ENCODE assay signal across 21 cellular contexts in the genomic region with DNA sequence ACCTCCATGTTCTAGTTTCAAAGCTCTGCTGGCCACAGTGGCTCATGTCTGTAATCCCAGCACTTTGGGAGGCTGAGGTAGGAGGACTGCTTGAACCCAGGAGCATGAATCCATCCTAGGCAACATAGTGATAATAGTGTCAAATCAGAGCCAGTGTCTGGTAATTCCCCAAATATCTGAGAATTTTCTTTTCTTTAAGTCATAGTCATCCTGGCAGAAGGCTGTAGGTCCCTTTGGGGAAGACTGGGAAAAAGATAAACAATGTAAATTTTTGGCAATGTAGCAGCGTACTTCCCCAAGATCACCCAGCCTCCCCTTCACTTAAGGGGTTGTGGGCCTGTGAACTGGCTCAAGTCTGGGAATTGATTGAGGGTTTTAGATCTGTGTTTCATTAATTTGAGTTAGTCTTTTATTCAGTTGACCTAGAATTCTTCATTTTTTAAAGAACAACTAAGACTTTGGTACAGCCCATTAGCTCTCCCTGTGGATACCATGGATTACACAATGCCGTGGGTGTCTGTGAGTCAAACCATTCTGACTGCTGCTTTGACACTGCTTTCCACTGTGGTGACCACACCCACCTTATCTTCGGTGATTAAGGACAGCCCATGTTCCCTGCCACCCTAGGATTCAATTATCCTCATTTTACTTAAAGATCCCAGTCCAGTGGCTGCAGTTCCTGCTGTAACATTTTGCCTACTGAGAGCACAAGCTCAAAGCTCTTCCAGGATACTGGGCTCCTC. TPM values are rescaled to one million over a fixed set of nuclear protein-coding genes. Genes with fewer than 3 reads are reported as not detected.
DNase-seq lines count a peak whose midpoint lies in the region; TF ChIP-seq lines count a peak whose summit lies in the region.
"Not testable (repeated sequence)": the region's sequence is repeated elsewhere in the genome, so short reads cannot be mapped to it uniquely, and the experiment has no call there.
"Had no signal": no experiment of that assay in that cellular context is flagged by ENCODE, and none has a peak within 500 bp of the region (broad histone marks: within the 10 kb centered on the region; RNA-seq: fewer than 3 reads in every experiment).

No MANE protein-coding gene starts in this region.

- intact Hi-C loops in tibial artery (cut with DNase I; ENCODE audit: low total_unique reads), result not testable (repeated sequence)

- not testable (repeated sequence) for H3K9me3 ChIP-seq in HEK293 (ENCODE audit: control insufficient read depth, insufficient read depth, low read depth, low read length); tibial artery

- H3K27me3 ChIP-seq in tibial artery, result not testable (repeated sequence)

- H3K4me3 ChIP-seq in HEK293 (ENCODE audit: low read depth, low read length); epithelial cell of esophagus (ENCODE audit: low read length); fibroblast of villous mesenchyme (ENCODE audit: low read depth, low read length); tibial artery: not testable (repeated sequence)

- DNase-seq in AG20443 (ENCODE audit: low spot score) (peak; percentile 55), OCI-M1 (lab: John Stamatoyannopoulos, UW) (peak; percentile 47), amniotic epithelial cell (ENCODE audit: low read depth) (peak; percentile 71), epithelial cell of esophagus (ENCODE audit: low read depth) (peak; percentile 78), fibroblast of villous mesenchyme (ENCODE audit: low read depth) (peak; percentile 74), non-pigmented ciliary epithelial cell (ENCODE audit: low read depth) (peak; percentile 27), tibial artery (peak; percentile 55 to 58)

- TF ChIP-seq CTCF in HEK293 (tag by site-specific recombination; IDR thresholded peaks at IDR 0.05); epithelial cell of esophagus (IDR thresholded peaks at IDR 0.05; ENCODE audit: insufficient read depth, low read depth, low read length, missing control alignments); fibroblast of villous mesenchyme (IDR thresholded peaks at IDR 0.05; ENCODE audit: insufficient read depth, low read depth, low read length); tibial artery (IDR thresholded peaks at IDR 0.05): not testable (repeated sequence)

- CTCF ChIA-PET in HEK293 (lab: Yijun Ruan, JAX), result not testable (repeated sequence)

- H3K27ac ChIP-seq in HEK293 (ENCODE audit: extremely low read depth, low read depth, low read length); tibial artery: not testable (repeated sequence)

- not testable (repeated sequence) for H3K4me1 ChIP-seq in HEK293 (ENCODE audit: control insufficient read depth, insufficient read depth, low read length); tibial artery

- not testable (repeated sequence) for H3K36me3 ChIP-seq in HEK293 (ENCODE audit: control insufficient read depth in 2 of 2, insufficient read depth in 1 of 2, low read length in 2 of 2); tibial artery

- POLR2A ChIA-PET in HEK293 (lab: Yijun Ruan, JAX), result not testable (repeated sequence)

TF ChIP-seq in HEK293, 187 proteins besides CTCF, POLR2A, EP300 and RAD21:
- TF ChIP-seq, protein P1, sequence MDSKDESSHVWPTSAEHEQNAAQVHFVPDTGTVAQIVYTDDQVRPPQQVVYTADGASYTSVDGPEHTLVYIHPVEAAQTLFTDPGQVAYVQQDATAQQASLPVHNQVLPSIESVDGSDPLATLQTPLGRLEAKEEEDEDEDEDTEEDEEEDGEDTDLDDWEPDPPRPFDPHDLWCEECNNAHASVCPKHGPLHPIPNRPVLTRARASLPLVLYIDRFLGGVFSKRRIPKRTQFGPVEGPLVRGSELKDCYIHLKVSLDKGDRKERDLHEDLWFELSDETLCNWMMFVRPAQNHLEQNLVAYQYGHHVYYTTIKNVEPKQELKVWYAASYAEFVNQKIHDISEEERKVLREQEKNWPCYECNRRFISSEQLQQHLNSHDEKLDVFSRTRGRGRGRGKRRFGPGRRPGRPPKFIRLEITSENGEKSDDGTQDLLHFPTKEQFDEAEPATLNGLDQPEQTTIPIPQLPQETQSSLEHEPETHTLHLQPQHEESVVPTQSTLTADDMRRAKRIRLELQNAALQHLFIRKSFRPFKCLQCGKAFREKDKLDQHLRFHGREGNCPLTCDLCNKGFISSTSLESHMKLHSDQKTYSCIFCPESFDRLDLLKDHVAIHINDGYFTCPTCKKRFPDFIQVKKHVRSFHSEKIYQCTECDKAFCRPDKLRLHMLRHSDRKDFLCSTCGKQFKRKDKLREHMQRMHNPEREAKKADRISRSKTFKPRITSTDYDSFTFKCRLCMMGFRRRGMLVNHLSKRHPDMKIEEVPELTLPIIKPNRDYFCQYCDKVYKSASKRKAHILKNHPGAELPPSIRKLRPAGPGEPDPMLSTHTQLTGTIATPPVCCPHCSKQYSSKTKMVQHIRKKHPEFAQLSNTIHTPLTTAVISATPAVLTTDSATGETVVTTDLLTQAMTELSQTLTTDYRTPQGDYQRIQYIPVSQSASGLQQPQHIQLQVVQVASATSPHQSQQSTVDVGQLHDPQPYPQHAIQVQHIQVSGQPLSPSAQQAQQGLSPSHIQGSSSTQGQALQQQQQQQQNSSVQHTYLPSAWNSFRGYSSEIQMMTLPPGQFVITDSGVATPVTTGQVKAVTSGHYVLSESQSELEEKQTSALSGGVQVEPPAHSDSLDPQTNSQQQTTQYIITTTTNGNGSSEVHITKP (tag by site-specific recombination; IDR thresholded peaks at IDR 0.05), result peak; percentile 70; the same call in 1 of the 2 replicates
TF ChIP-seq in HEK293: peak in this region for 1; not testable (repeated sequence) for 186.

RNA-seq across cellular contexts. Expression of gene VPREB1, which starts 17.9 kb away (rescaled TPM):
- not detected in 2 replicates for total RNA-seq in fibroblast of villous mesenchyme
- total RNA-seq: activated CD8-positive, alpha-beta memory T cell treated with anti-CD3 and anti-CD28 coated beads for 36 hours; activated naive CD8-positive, alpha-beta T cell treated with anti-CD3 and anti-CD28 coated beads for 36 hours; body of pancreas; CD8-positive, alpha-beta memory T cell; chondrocyte; G401; lower leg skin; mononuclear cell; natural killer cell; osteocyte; Right ventricle myocardium inferior; T-helper 17 cell; upper lobe of right lung had no signal

Comparison
In these comparisons a context has a peak if more than half of its experiments do, and no peak if none do; other contexts are left out.
1. DNase-seq: peak in every context shown above with its lines; median percentile 78 in epithelial cell of esophagus; 74 in fibroblast of villous mesenchyme; 71 in amniotic epithelial cell; 56 in tibial artery; 55 in AG20443; 47 in OCI-M1; 27 in non-pigmented ciliary epithelial cell.